In genomic region chr1:16392740-16393139, GRCh38 we compare ENCODE assay signal across 13 cellular contexts. TPM values are rescaled to one million over a fixed set of nuclear protein-coding genes. Genes with fewer than 3 reads are reported as not detected.
DNase-seq lines count a peak whose midpoint lies in the region; ATAC-seq and TF ChIP-seq lines count a peak whose summit lies in the region.
"Had no signal": no experiment of that assay in that cellular context is flagged by ENCODE, and none has a peak within 500 bp of the region (broad histone marks: within the 10 kb centered on the region; RNA-seq: fewer than 3 reads in every experiment).

No MANE protein-coding gene starts in this region.

- H4K20me1 ChIP-seq in GM23338 (replicated peaks; ENCODE audit: insufficient read depth): peaks cover 65% of the 10 kb centered on the region

- H3K4me3 Mint-ChIP-seq in GM23338 (no peak overlapping the region; the same call in 2 of the 3 replicates), brain (no peak overlapping the region)
- peak overlapping the region in 3 of 10 donors; percentile 44 to 48 (median 48) for H3K4me3 Mint-ChIP-seq in naive thymus-derived CD8-positive, alpha-beta T cell

- H3K36me3 Mint-ChIP-seq in GM23338 (ENCODE audit: low read depth): peaks cover 47% of the 10 kb centered on the region
- peaks cover 29% of the 10 kb centered on the region for H3K36me3 Mint-ChIP-seq in brain
- H3K36me3 Mint-ChIP-seq in naive thymus-derived CD8-positive, alpha-beta T cell: peaks cover 0 to 57% (median 1%) of the 10 kb centered on the region in 3 donors

- H3K9me3 Mint-ChIP-seq in GM23338: no peaks in the 10 kb centered on the region
- no peaks in the 10 kb centered on the region for H3K9me3 Mint-ChIP-seq in brain
- no peaks in the 10 kb centered on the region for H3K9me3 Mint-ChIP-seq in naive thymus-derived CD8-positive, alpha-beta T cell

- H3K4me3 ChIP-seq in GM23338: no peak overlapping the region
- H3K4me3 ChIP-seq: colonic mucosa had no signal

- no peak overlapping the region for H2AFZ ChIP-seq in GM23338

- no peaks in the 10 kb centered on the region for H3K27me3 ChIP-seq in GM23338 (ENCODE audit: insufficient read depth)
- H3K27me3 ChIP-seq: colonic mucosa had no signal

- peak overlapping the region; percentile 64 for H3K4me2 ChIP-seq in GM23338

- ATAC-seq in GM23338 (no peak), GM21723 (IDR thresholded peaks at IDR 0.05; ENCODE audit: unreplicated experiment) (no peak)
- no peak for ATAC-seq in naive thymus-derived CD8-positive, alpha-beta T cell

- no peaks in the 10 kb centered on the region for H3F3A ChIP-seq in GM23338 (replicated peaks; ENCODE audit: low read depth)

- 0 out of 2 replicates have a peak, but pooled peaks cover 3% of the 10 kb centered on the region for H3K9me2 ChIP-seq in GM23338 (ENCODE audit: insufficient read depth)

- peaks cover 10% of the 10 kb centered on the region for H3K27me3 Mint-ChIP-seq in GM23338 (ENCODE audit: insufficient read depth, low read depth, poor library complexity)
- no peaks in the 10 kb centered on the region for H3K27me3 Mint-ChIP-seq in brain
- no peaks in the 10 kb centered on the region for H3K27me3 Mint-ChIP-seq in naive thymus-derived CD8-positive, alpha-beta T cell

- peaks cover 7% of the 10 kb centered on the region for H3K36me3 ChIP-seq in GM23338 (ENCODE audit: insufficient read depth)
- H3K36me3 ChIP-seq: colonic mucosa had no signal

- POLR2A ChIA-PET in naive thymus-derived CD8-positive, alpha-beta T cell (lab: Charles Lee): no interaction called here

- H3K4me1 ChIP-seq in GM23338 (ENCODE audit: insufficient read depth): peaks cover 27% of the 10 kb centered on the region

- H3K27ac ChIP-seq in GM23338 (ENCODE audit: low read depth): peak overlapping the region; percentile 72; the same call in 1 of the 2 replicates
- H3K27ac ChIP-seq: colonic mucosa had no signal

- H3K27ac Mint-ChIP-seq in GM23338: no peak overlapping the region; the same call in 1 of the 2 replicates
- peak overlapping the region in 3 of 5 experiments; percentile 32 to 80 (median 58) for H3K27ac Mint-ChIP-seq in brain
- peak overlapping the region; percentile 16 to 94 (median 76) for H3K27ac Mint-ChIP-seq in naive thymus-derived CD8-positive, alpha-beta T cell

- TF ChIP-seq CTCF in GM23338 (conservative IDR thresholded peaks at IDR 0.05; ENCODE audit: low read depth in 2 of 2) (no peak), brain (conservative IDR thresholded peaks at IDR 0.05) (no peak), GM20000 (IDR thresholded peaks at IDR 0.05; ENCODE audit: extremely low read depth, missing control alignments) (no peak)

- peaks cover 63% of the 10 kb centered on the region for H3K79me2 ChIP-seq in GM23338 (replicated peaks; ENCODE audit: insufficient read depth)

- H3K4me1 Mint-ChIP-seq in GM23338: peaks cover 54% of the 10 kb centered on the region
- H3K4me1 Mint-ChIP-seq in brain: peaks cover 43% of the 10 kb centered on the region
- peaks cover 18 to 67% (median 46%) of the 10 kb centered on the region in 4 donors for H3K4me1 Mint-ChIP-seq in naive thymus-derived CD8-positive, alpha-beta T cell

- peak; percentile 53 for DNase-seq in AG08396 (ENCODE audit: low spot score)
- DNase-seq in GM23338 (ENCODE audit: low spot score): no peak
- DNase-seq in naive thymus-derived CD8-positive, alpha-beta T cell: no peak
- no peak for DNase-seq in glomerular visceral epithelial cell (ENCODE audit: extremely low spot score)
- DNase-seq in NCI-H2107 treated with DMSO at 0.1 percent for 48 hours (lab: John Stamatoyannopoulos, UW; ENCODE audit: unreplicated experiment): no peak
- no peak for DNase-seq in GM20000 (ENCODE audit: low spot score)
- DNase-seq: activated CD4-positive, alpha-beta T cell treated with anti-CD3 and anti-CD28 coated beads for 1 hour; activated gamma-delta T cell treated with Interleukin-2 at 50 U/mL for 16 hours; colonic mucosa; NCI-H1048; NCI-H2227 treated with DMSO at 0.1 percent for 48 hours had no signal

TF ChIP-seq in GM23338, 12 proteins besides CTCF, POLR2A, EP300 and RAD21 (continues in another document):
- no peak for TF ChIP-seq ZNF114 (CRISPR knock-in tag; IDR thresholded peaks at IDR 0.05)
- no peak for TF ChIP-seq REST (IDR thresholded peaks at IDR 0.05; ENCODE audit: unreplicated experiment)
- no peak for TF ChIP-seq NANOG (IDR thresholded peaks at IDR 0.05; ENCODE audit: borderline replicate concordance)
- TF ChIP-seq ZNF331 (CRISPR knock-in tag; IDR thresholded peaks at IDR 0.05; ENCODE audit: low read depth): no peak
- TF ChIP-seq STAT1 (IDR thresholded peaks at IDR 0.05; ENCODE audit: unreplicated experiment): no peak
- TF ChIP-seq ETS1 (IDR thresholded peaks at IDR 0.05): no peak

RNA-seq across cellular contexts. Expression of gene SZRD1, which starts 25.7 kb away (rescaled TPM):
- total RNA-seq in GM23338 (2014; rRNA removed; shearing (Covaris generic)): 70.9 and 73.9 TPM in 2 replicates
- polyA plus RNA-seq in GM23338 (2016; fragmentation: Nextera tagmentation; extraction: Ambion mirVana) (32.5 and 33.6 TPM in 2 replicates), brain (ENCODE audit: insufficient read depth, low read depth, low replicate concordance) (152 TPM)
- 10 to 100 TPM; 90.0 to 93.6 TPM for total RNA-seq in naive thymus-derived CD8-positive, alpha-beta T cell
- 10 to 100 TPM; 47.5 to 50.1 (median 49.7) TPM for polyA plus RNA-seq in naive thymus-derived CD8-positive, alpha-beta T cell

RNA-seq across cellular contexts. Expression of gene FBXO42, which starts 40.5 kb away (rescaled TPM):
- 18.1 and 20.7 TPM in 2 replicates for total RNA-seq in GM23338 (2014; rRNA removed; shearing (Covaris generic))
- polyA plus RNA-seq in GM23338 (2016; fragmentation: Nextera tagmentation; extraction: Ambion mirVana) (5.2 and 6.0 TPM in 2 replicates), brain (ENCODE audit: insufficient read depth, low read depth, low replicate concordance) (27.0 TPM)
- total RNA-seq in naive thymus-derived CD8-positive, alpha-beta T cell: 10 to 100 TPM; 24.3 to 27.4 TPM
- 10 to 100 TPM; 11.8 to 21.5 (median 15.5) TPM for polyA plus RNA-seq in naive thymus-derived CD8-positive, alpha-beta T cell

RNA-seq across cellular contexts. Expression of gene SPATA21, which starts 44.5 kb away (rescaled TPM):
- total RNA-seq in GM23338 (2014; rRNA removed; shearing (Covaris generic)): 2.6 TPM in 1 of 2 replicates, not detected in the other
- polyA plus RNA-seq in GM23338 (2016; fragmentation: Nextera tagmentation; extraction: Ambion mirVana) (not detected in 2 replicates), brain (ENCODE audit: insufficient read depth, low read depth, low replicate concordance) (not detected)
- not detected for total RNA-seq in naive thymus-derived CD8-positive, alpha-beta T cell
- polyA plus RNA-seq in naive thymus-derived CD8-positive, alpha-beta T cell: not detected
- total RNA-seq: colonic mucosa had no signal

RNA-seq across cellular contexts. Expression of gene NECAP2, which starts 47.8 kb away (rescaled TPM):
- 28.9 and 32.9 TPM in 2 replicates for total RNA-seq in GM23338 (2014; rRNA removed; shearing (Covaris generic))
- 16.9 and 20.2 TPM in 2 replicates for polyA plus RNA-seq in GM23338 (2016; fragmentation: Nextera tagmentation; extraction: Ambion mirVana)
- polyA plus RNA-seq in brain (ENCODE audit: insufficient read depth, low read depth, low replicate concordance): 63.8 TPM
- 100 to 1,000 TPM; 142 to 146 TPM for total RNA-seq in naive thymus-derived CD8-positive, alpha-beta T cell
- 100 to 1,000 TPM; 137 to 176 (median 171) TPM for polyA plus RNA-seq in naive thymus-derived CD8-positive, alpha-beta T cell
